1 cellular context compared by ENCODE assay signal in the genomic region with DNA sequence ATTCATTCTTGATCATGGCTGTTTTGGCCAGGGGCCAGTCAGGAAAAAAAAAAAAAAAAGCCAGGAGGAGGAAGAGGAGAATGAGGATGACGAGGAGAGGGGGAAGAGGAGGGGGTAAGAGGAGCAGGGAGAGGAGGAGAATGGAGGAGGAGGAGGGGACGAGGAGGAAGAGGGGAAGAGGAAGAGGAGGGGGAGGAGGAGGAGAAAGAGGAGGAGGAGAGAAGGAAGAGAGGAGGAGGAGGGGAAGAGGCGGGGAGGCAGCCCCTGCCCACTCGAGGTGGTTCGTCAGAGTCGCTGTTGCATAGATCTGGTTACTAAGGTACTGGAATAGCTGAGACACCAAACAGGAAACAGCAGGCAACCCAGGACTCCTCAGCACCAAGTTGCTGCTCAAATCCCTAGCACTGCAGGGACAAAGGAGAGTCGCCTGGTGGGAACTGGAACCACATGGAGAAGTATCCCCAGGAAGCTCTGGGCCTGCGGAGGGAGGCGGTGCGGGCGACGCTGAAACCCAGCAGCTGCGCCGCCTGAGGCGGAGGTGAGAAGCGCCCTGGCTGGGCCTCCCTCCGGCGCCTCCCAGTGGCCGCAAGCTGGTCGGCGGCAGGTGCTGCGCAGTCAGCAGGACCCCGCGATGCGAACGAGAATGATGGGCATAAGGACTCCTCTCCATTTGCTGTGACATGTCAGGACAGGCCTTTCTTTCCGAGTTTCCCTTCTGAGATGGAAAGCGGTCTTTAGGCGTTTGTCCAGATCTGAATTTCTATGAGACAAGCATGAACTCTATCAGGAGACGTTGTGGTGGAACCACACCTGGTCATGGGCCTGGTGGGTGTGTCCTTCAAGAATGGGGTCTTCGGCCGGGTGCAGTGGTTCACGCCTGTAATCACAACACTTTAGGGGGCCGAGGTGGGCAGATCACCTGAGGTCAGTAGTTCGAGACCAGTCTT.
TF ChIP-seq lines count a peak whose summit lies in the region.

No MANE protein-coding gene starts in this region.

TF ChIP-seq in WTC11, 78 proteins besides CTCF, POLR2A, EP300 and RAD21 (continued from another document and continues in another):
- TF ChIP-seq STAT6 (CRISPR knock-in tag; conservative IDR thresholded peaks at IDR 0.05; ENCODE audit: low read depth) (no peak), ZNF416 (CRISPR knock-in tag; IDR thresholded peaks at IDR 0.05) (no peak; the same call in 1 of the 2 replicates), FOXP4 (CRISPR knock-in tag; IDR thresholded peaks at IDR 0.05) (peak; percentile 82; the same call in 1 of the 2 replicates), ERG (CRISPR knock-in tag; IDR thresholded peaks at IDR 0.05) (no peak), ESRRA (CRISPR knock-in tag; IDR thresholded peaks at IDR 0.05; ENCODE audit: borderline replicate concordance) (peak; percentile 65; the same call in 1 of the 2 replicates), E2F4 (CRISPR knock-in tag; IDR thresholded peaks at IDR 0.05; ENCODE audit: borderline replicate concordance, low read depth) (0 out of 2 replicates have a peak, but pooled peaks have one; percentile 22), KAT7 (CRISPR knock-in tag; IDR thresholded peaks at IDR 0.05; ENCODE audit: borderline replicate concordance) (no peak), SP1 (CRISPR knock-in tag; conservative IDR thresholded peaks at IDR 0.05) (peak; percentile 58; the same call in 1 of the 2 replicates), FOXP1 (CRISPR knock-in tag; IDR thresholded peaks at IDR 0.05; ENCODE audit: borderline replicate concordance) (peak; percentile 82), ZNF425 (CRISPR knock-in tag; conservative IDR thresholded peaks at IDR 0.05) (no peak), JUN (CRISPR knock-in tag; IDR thresholded peaks at IDR 0.05) (no peak), SMAD4 (CRISPR knock-in tag; IDR thresholded peaks at IDR 0.05) (no peak), CREB1 (CRISPR knock-in tag; IDR thresholded peaks at IDR 0.05) (peak; percentile 48; the same call in 1 of the 2 replicates), USF2 (CRISPR knock-in tag; IDR thresholded peaks at IDR 0.05) (no peak), MYBL2 (CRISPR knock-in tag; IDR thresholded peaks at IDR 0.05) (0 out of 2 replicates have a peak, but pooled peaks have one; percentile 72)
- TF ChIP-seq, protein P1, sequence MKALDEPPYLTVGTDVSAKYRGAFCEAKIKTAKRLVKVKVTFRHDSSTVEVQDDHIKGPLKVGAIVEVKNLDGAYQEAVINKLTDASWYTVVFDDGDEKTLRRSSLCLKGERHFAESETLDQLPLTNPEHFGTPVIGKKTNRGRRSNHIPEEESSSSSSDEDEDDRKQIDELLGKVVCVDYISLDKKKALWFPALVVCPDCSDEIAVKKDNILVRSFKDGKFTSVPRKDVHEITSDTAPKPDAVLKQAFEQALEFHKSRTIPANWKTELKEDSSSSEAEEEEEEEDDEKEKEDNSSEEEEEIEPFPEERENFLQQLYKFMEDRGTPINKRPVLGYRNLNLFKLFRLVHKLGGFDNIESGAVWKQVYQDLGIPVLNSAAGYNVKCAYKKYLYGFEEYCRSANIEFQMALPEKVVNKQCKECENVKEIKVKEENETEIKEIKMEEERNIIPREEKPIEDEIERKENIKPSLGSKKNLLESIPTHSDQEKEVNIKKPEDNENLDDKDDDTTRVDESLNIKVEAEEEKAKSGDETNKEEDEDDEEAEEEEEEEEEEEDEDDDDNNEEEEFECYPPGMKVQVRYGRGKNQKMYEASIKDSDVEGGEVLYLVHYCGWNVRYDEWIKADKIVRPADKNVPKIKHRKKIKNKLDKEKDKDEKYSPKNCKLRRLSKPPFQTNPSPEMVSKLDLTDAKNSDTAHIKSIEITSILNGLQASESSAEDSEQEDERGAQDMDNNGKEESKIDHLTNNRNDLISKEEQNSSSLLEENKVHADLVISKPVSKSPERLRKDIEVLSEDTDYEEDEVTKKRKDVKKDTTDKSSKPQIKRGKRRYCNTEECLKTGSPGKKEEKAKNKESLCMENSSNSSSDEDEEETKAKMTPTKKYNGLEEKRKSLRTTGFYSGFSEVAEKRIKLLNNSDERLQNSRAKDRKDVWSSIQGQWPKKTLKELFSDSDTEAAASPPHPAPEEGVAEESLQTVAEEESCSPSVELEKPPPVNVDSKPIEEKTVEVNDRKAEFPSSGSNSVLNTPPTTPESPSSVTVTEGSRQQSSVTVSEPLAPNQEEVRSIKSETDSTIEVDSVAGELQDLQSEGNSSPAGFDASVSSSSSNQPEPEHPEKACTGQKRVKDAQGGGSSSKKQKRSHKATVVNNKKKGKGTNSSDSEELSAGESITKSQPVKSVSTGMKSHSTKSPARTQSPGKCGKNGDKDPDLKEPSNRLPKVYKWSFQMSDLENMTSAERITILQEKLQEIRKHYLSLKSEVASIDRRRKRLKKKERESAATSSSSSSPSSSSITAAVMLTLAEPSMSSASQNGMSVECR (CRISPR knock-in tag; IDR thresholded peaks at IDR 0.05; ENCODE audit: borderline replicate concordance), result no peak
- TF ChIP-seq, protein P2, sequence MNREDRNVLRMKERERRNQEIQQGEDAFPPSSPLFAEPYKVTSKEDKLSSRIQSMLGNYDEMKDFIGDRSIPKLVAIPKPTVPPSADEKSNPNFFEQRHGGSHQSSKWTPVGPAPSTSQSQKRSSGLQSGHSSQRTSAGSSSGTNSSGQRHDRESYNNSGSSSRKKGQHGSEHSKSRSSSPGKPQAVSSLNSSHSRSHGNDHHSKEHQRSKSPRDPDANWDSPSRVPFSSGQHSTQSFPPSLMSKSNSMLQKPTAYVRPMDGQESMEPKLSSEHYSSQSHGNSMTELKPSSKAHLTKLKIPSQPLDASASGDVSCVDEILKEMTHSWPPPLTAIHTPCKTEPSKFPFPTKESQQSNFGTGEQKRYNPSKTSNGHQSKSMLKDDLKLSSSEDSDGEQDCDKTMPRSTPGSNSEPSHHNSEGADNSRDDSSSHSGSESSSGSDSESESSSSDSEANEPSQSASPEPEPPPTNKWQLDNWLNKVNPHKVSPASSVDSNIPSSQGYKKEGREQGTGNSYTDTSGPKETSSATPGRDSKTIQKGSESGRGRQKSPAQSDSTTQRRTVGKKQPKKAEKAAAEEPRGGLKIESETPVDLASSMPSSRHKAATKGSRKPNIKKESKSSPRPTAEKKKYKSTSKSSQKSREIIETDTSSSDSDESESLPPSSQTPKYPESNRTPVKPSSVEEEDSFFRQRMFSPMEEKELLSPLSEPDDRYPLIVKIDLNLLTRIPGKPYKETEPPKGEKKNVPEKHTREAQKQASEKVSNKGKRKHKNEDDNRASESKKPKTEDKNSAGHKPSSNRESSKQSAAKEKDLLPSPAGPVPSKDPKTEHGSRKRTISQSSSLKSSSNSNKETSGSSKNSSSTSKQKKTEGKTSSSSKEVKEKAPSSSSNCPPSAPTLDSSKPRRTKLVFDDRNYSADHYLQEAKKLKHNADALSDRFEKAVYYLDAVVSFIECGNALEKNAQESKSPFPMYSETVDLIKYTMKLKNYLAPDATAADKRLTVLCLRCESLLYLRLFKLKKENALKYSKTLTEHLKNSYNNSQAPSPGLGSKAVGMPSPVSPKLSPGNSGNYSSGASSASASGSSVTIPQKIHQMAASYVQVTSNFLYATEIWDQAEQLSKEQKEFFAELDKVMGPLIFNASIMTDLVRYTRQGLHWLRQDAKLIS (CRISPR knock-in tag; IDR thresholded peaks at IDR 0.05; ENCODE audit: borderline replicate concordance), result no peak
- TF ChIP-seq, protein P3, sequence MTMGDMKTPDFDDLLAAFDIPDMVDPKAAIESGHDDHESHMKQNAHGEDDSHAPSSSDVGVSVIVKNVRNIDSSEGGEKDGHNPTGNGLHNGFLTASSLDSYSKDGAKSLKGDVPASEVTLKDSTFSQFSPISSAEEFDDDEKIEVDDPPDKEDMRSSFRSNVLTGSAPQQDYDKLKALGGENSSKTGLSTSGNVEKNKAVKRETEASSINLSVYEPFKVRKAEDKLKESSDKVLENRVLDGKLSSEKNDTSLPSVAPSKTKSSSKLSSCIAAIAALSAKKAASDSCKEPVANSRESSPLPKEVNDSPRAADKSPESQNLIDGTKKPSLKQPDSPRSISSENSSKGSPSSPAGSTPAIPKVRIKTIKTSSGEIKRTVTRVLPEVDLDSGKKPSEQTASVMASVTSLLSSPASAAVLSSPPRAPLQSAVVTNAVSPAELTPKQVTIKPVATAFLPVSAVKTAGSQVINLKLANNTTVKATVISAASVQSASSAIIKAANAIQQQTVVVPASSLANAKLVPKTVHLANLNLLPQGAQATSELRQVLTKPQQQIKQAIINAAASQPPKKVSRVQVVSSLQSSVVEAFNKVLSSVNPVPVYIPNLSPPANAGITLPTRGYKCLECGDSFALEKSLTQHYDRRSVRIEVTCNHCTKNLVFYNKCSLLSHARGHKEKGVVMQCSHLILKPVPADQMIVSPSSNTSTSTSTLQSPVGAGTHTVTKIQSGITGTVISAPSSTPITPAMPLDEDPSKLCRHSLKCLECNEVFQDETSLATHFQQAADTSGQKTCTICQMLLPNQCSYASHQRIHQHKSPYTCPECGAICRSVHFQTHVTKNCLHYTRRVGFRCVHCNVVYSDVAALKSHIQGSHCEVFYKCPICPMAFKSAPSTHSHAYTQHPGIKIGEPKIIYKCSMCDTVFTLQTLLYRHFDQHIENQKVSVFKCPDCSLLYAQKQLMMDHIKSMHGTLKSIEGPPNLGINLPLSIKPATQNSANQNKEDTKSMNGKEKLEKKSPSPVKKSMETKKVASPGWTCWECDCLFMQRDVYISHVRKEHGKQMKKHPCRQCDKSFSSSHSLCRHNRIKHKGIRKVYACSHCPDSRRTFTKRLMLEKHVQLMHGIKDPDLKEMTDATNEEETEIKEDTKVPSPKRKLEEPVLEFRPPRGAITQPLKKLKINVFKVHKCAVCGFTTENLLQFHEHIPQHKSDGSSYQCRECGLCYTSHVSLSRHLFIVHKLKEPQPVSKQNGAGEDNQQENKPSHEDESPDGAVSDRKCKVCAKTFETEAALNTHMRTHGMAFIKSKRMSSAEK (CRISPR knock-in tag; IDR thresholded peaks at IDR 0.05; ENCODE audit: borderline replicate concordance), result no peak
